ENCODE assay signal across 1 cellular context in genomic region chr16:11586375-11586855, GRCh38.
TF ChIP-seq lines count a peak whose summit lies in the region.

No MANE protein-coding gene starts in this region.

TF ChIP-seq in H1, 55 proteins besides CTCF, POLR2A, EP300 and RAD21 (continued from another document):
- TF ChIP-seq E2F6 (IDR thresholded peaks at IDR 0.05), result no peak
- 0 out of 2 replicates have a peak, but pooled peaks have one; percentile 17 for TF ChIP-seq BACH1 (IDR thresholded peaks at IDR 0.05; ENCODE audit: low read length)
- TF ChIP-seq POLR2AphosphoS5 (IDR thresholded peaks at IDR 0.05; ENCODE audit: low read depth, low read length), result no peak
- TF ChIP-seq RFX5 (IDR thresholded peaks at IDR 0.05; ENCODE audit: borderline replicate concordance, low read depth, low read length), result no peak
- TF ChIP-seq YY1 (IDR thresholded peaks at IDR 0.05; ENCODE audit: low read depth, low read length), result no peak
- TF ChIP-seq ATF2 (IDR thresholded peaks at IDR 0.05; ENCODE audit: low read length), result no peak
- no peak for TF ChIP-seq SP2 (IDR thresholded peaks at IDR 0.05; ENCODE audit: low read length)
- no peak for TF ChIP-seq TAF7 (optimal IDR thresholded peaks at IDR 0.05; ENCODE audit: borderline replicate concordance, low read depth, low read length)
- TF ChIP-seq GABPA (IDR thresholded peaks at IDR 0.05; ENCODE audit: borderline replicate concordance, insufficient read depth, low read length), result no peak
- TF ChIP-seq CBX5 (IDR thresholded peaks at IDR 0.05; ENCODE audit: low read depth, low read length), result no peak
- TF ChIP-seq SRF (IDR thresholded peaks at IDR 0.05; ENCODE audit: low read depth, low read length), result no peak
- no peak for TF ChIP-seq TAF1 (IDR thresholded peaks at IDR 0.05; ENCODE audit: low read depth, low read length)
- TF ChIP-seq PHF8 (conservative IDR thresholded peaks at IDR 0.05; ENCODE audit: low read depth, low read length), result 0 out of 2 replicates have a peak, but pooled peaks have one; percentile 42
- TF ChIP-seq BCL11A (IDR thresholded peaks at IDR 0.05; ENCODE audit: low read depth in 2 of 2, low read length in 2 of 2), result no peak
- TF ChIP-seq SP1 (IDR thresholded peaks at IDR 0.05; ENCODE audit: low read depth, low read length), result no peak
- no peak for TF ChIP-seq JUN (IDR thresholded peaks at IDR 0.05; ENCODE audit: low read depth, low read length)
- TF ChIP-seq TEAD4 (IDR thresholded peaks at IDR 0.05; ENCODE audit: low read depth, low read length), result no peak
- no peak for TF ChIP-seq MAFK (IDR thresholded peaks at IDR 0.05; ENCODE audit: low read depth, low read length)
- TF ChIP-seq GTF2F1 (IDR thresholded peaks at IDR 0.05; ENCODE audit: borderline replicate concordance, low read depth, low read length), result no peak
- no peak for TF ChIP-seq CBX8 (IDR thresholded peaks at IDR 0.05; ENCODE audit: borderline replicate concordance, low read depth, low read length)
- TF ChIP-seq CREB1 (IDR thresholded peaks at IDR 0.05), result no peak
